In genomic region chr5:174426388-174426787, GRCh38 we compare ENCODE assay signal across 30 cellular contexts.
"Had no signal": no experiment of that assay in that cellular context is flagged by ENCODE, and none has a peak within 500 bp of the region (broad histone marks: within the 10 kb centered on the region; RNA-seq: fewer than 3 reads in every experiment).

No MANE protein-coding gene starts in this region.

- H3K27me3 ChIP-seq: adrenal gland, body of pancreas had no signal

- DNase-seq: activated B cell treated with CpG ODN at 0.5 μM for 24 hours; activated CD4-positive, alpha-beta memory T cell treated with anti-CD3 and anti-CD28 coated beads for 36 hours; activated CD4-positive, alpha-beta T cell treated with anti-CD3 and anti-CD28 coated beads for 4 hours; activated CD4-positive, alpha-beta T cell treated with anti-CD3 and anti-CD28 coated beads, Interleukin-2, amount 50 U/mL, for 1 hour; activated CD4-positive, CD25-positive, alpha-beta regulatory T cell treated with anti-CD3 and anti-CD28 coated beads, Interleukin-2, amount 50 U/mL, for 72 hours; activated CD8-positive, alpha-beta memory T cell treated with anti-CD3 and anti-CD28 coated beads, Interleukin-2, amount 50 U/mL, for 4 hours; activated gamma-delta T cell treated with Interleukin-2 at 50 U/mL for 16 hours; activated naive CD4-positive, alpha-beta T cell treated with anti-CD3 and anti-CD28 coated beads for 36 hours; activated T-cell treated with anti-CD3 and anti-CD28 coated beads for 4 hours; activated T-cell treated with anti-CD3 and anti-CD28 coated beads, Interleukin-2, amount 50 U/mL, for 4 hours; adrenal gland; body of pancreas; caudate nucleus; Karpas-422; KBM-7; NCI-H1048; NCI-H1105 treated with DMSO at 0.1 percent for 48 hours; NCI-H1436; NCI-H1694; NCI-H1930; NCI-H2081 treated with DMSO at 0.1 percent for 48 hours; NCI-H226; NK-92 treated with Interleukin-12 subunit alpha and Interleukin-12 subunit beta, amount 100 ng/mL, for 24 hours; PC-9; SIG-M5; T-cell; T-helper 2 cell; T-helper 9 cell had no signal

- H2AFZ ChIP-seq: PC-9 had no signal

- H3K4me2 ChIP-seq: PC-9 had no signal

- H3K27ac ChIP-seq: adrenal gland, body of pancreas, PC-9 had no signal

- H3K36me3 ChIP-seq: adrenal gland had no signal

- ATAC-seq: activated naive CD4-positive, alpha-beta T cell treated with anti-CD3 and anti-CD28 coated beads, Interleukin-2, amount 50 U/mL, for 72 hours; activated T-cell treated with anti-CD3 and anti-CD28 coated beads, Interleukin-2, amount 50 U/mL, for 4 hours; body of pancreas; Right ventricle myocardium inferior; T-cell had no signal

- H3K4me1 ChIP-seq: adrenal gland, body of pancreas had no signal

- H3K9me3 ChIP-seq: adrenal gland, body of pancreas had no signal

- H3K4me3 ChIP-seq: adrenal gland, body of pancreas, PC-9 had no signal
